Comparison of ENCODE assay signal across 36 cellular contexts in genomic region chr15:66235866-66236265, GRCh38. TPM values are rescaled to one million over a fixed set of nuclear protein-coding genes. Genes with fewer than 3 reads are reported as not detected.
"Had no signal": no experiment of that assay in that cellular context is flagged by ENCODE, and none has a peak within 500 bp of the region (broad histone marks: within the 10 kb centered on the region; RNA-seq: fewer than 3 reads in every experiment).

No MANE protein-coding gene starts in this region.

- H3K27ac Mint-ChIP-seq: activated B cell treated with CpG ODN at 0.5 μM for 24 hours; activated CD4-positive, alpha-beta memory T cell treated with anti-CD3 and anti-CD28 coated beads, Interleukin-2, amount 10 ng/mL, durations not matched to agents 7 days and 5 days; activated CD4-positive, alpha-beta T cell treated with anti-CD3 and anti-CD28 coated beads, Interleukin-2, amount 10 ng/mL, durations not matched to agents 24 days and 14 days; activated naive CD8-positive, alpha-beta T cell; activated T-cell treated with anti-CD3 and anti-CD28 coated beads, Interleukin-2, amount 50 U/mL, for 24 hours; activated T-cell treated with anti-CD3 and anti-CD28 coated beads, Interleukin-2, amount 50 U/mL, for 72 hours; effector memory CD8-positive, alpha-beta T cell; T-cell; T-helper 1 cell treated with Interleukin-12 subunit alpha and Interleukin-12 subunit beta and Interleukin-4 antibody, amounts not matched to agents 30 μg/mL and 1 μg/mL, for 36 hours; T-helper 2 cell treated with Interferon-gamma antibody and Interleukin-4, amounts not matched to agents 5 μg/mL and 100 μg/mL, for 36 hours had no signal

- DNase-seq: activated B cell treated with CpG ODN at 0.5 μM for 24 hours; activated CD4-positive, alpha-beta memory T cell treated with anti-CD3 and anti-CD28 coated beads, Interleukin-2, amount 10 ng/mL, durations not matched to agents 7 days and 5 days; activated CD4-positive, alpha-beta T cell treated with anti-CD3 and anti-CD28 coated beads, Interleukin-2, amount 10 ng/mL, durations not matched to agents 24 days and 14 days; activated CD8-positive, alpha-beta memory T cell treated with anti-CD3 and anti-CD28 coated beads, Interleukin-2, amount 50 U/mL, for 48 hours; activated effector memory CD4-positive, alpha-beta T cell treated with Interleukin-2 at 50 U/mL for 16 hours; activated gamma-delta T cell treated with Interleukin-2 at 50 U/mL for 16 hours; activated naive CD4-positive, alpha-beta T cell treated with anti-CD3 and anti-CD28 coated beads, Interleukin-2, amount 50 U/mL, for 16 hours; activated naive CD4-positive, alpha-beta T cell treated with Interleukin-2 at 50 U/mL for 16 hours; activated T-cell treated with anti-CD3 and anti-CD28 coated beads for 4 hours; activated T-cell treated with anti-CD3 and anti-CD28 coated beads, Interleukin-2, amount 50 U/mL, for 24 hours; activated T-cell treated with anti-CD3 and anti-CD28 coated beads, Interleukin-2, amount 50 U/mL, for 72 hours; amniotic stem cell; anterior cingulate cortex; brain microvascular endothelial cell; cortex of kidney; dermis blood vessel endothelial cell; effector CD4-positive, alpha-beta T cell; effector memory CD8-positive, alpha-beta T cell; erythroblast; foreskin keratinocyte; gastrocnemius medialis; glutamatergic neuron; heart left ventricle; T-cell; T1000; WERI-Rb-1 had no signal

- H3K4me1 Mint-ChIP-seq: activated B cell treated with CpG ODN at 0.5 μM for 24 hours; activated CD4-positive, alpha-beta memory T cell treated with anti-CD3 and anti-CD28 coated beads, Interleukin-2, amount 10 ng/mL, durations not matched to agents 7 days and 5 days; activated CD4-positive, alpha-beta T cell treated with anti-CD3 and anti-CD28 coated beads, Interleukin-2, amount 10 ng/mL, durations not matched to agents 24 days and 14 days; central memory CD8-positive, alpha-beta T cell; T-cell had no signal

- H3K36me3 Mint-ChIP-seq: activated naive CD8-positive, alpha-beta T cell; T-cell had no signal

- H3K4me3 Mint-ChIP-seq: activated B cell treated with CpG ODN at 0.5 μM for 24 hours; activated CD4-positive, alpha-beta memory T cell treated with anti-CD3 and anti-CD28 coated beads, Interleukin-2, amount 10 ng/mL, durations not matched to agents 7 days and 5 days; activated CD4-positive, alpha-beta T cell treated with anti-CD3 and anti-CD28 coated beads, Interleukin-2, amount 10 ng/mL, durations not matched to agents 24 days and 14 days; activated naive CD8-positive, alpha-beta T cell; activated T-cell treated with anti-CD3 and anti-CD28 coated beads, Interleukin-2, amount 50 U/mL, for 24 hours; activated T-cell treated with anti-CD3 and anti-CD28 coated beads, Interleukin-2, amount 50 U/mL, for 72 hours; central memory CD8-positive, alpha-beta T cell; effector memory CD8-positive, alpha-beta T cell; T-cell; T-helper 1 cell treated with Interleukin-12 subunit alpha and Interleukin-12 subunit beta and Interleukin-4 antibody, amounts not matched to agents 30 μg/mL and 1 μg/mL, for 36 hours; T-helper 2 cell treated with Interferon-gamma antibody and Interleukin-4, amounts not matched to agents 5 μg/mL and 100 μg/mL, for 36 hours had no signal

- H3K27ac ChIP-seq: brain microvascular endothelial cell, esophagus muscularis mucosa, foreskin keratinocyte, gastrocnemius medialis, heart left ventricle, WERI-Rb-1 had no signal

- H3K9me3 ChIP-seq: esophagus muscularis mucosa, gastrocnemius medialis, heart left ventricle had no signal

- FAIRE-seq: astrocyte, bronchial epithelial cell, colon had no signal

- ATAC-seq: activated CD4-positive, CD25-positive, alpha-beta regulatory T cell treated with anti-CD3 and anti-CD28 coated beads, Interleukin-2, amount 50 U/mL, for 24 hours; effector memory CD8-positive, alpha-beta T cell; foreskin keratinocyte; gastrocnemius medialis; heart left ventricle; T-cell had no signal

- H3K36me3 ChIP-seq: brain microvascular endothelial cell, esophagus muscularis mucosa, gastrocnemius medialis, heart left ventricle, WERI-Rb-1 had no signal

- H3K4me1 ChIP-seq: esophagus muscularis mucosa, foreskin keratinocyte, gastrocnemius medialis, heart left ventricle had no signal

- H3K4me3 ChIP-seq: esophagus muscularis mucosa, gastrocnemius medialis, heart left ventricle had no signal

RNA-seq across cellular contexts. Expression of gene MEGF11, which starts 17.7 kb away (rescaled TPM):
- total RNA-seq: activated B cell treated with CpG ODN at 0.5 μM for 24 hours; activated CD4-positive, alpha-beta memory T cell treated with anti-CD3 and anti-CD28 coated beads, Interleukin-2, amount 10 ng/mL, durations not matched to agents 7 days and 5 days; activated CD4-positive, alpha-beta T cell treated with anti-CD3 and anti-CD28 coated beads, Interleukin-2, amount 10 ng/mL, durations not matched to agents 24 days and 14 days; activated T-cell treated with anti-CD3 and anti-CD28 coated beads, Interleukin-2, amount 50 U/mL, for 72 hours; bronchial epithelial cell; cardiac septum; dermis blood vessel endothelial cell; foreskin keratinocyte; gastrocnemius medialis; heart left ventricle had no signal
- polyA plus RNA-seq: foreskin keratinocyte had no signal
